In the genomic region with DNA sequence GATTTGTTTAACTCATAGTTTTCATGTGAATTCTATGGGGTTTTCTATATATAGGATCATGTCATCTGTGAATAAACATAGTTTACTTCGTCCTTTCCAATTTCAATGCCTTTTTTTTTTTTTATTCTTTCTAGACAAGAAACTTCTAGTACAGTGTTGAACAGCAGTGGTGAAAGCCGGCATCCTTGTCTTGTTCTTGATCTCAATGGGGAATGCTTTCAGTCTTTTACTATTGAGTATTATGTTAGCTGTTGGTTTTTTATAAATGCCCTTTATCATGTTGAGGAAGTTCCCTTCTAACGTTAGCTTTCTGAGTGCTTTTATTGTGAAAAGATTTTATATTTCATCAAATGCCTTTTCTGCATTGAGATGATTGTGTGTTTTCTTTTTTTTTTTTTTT, we compare ENCODE assay signal across 25 cellular contexts.
A peak's percentile ranks its signal among the peaks of the same experiment; 100 is the strongest.
DNase-seq lines count a peak whose midpoint lies in the region; ATAC-seq, FAIRE-seq and TF ChIP-seq lines count a peak whose summit lies in the region.
"Had no signal": no experiment of that assay in that cellular context is flagged by ENCODE, and none has a peak within 500 bp of the region (broad histone marks: within the 10 kb centered on the region; RNA-seq: fewer than 3 reads in every experiment).

No MANE protein-coding gene starts in this region.

- H3K4me1 Mint-ChIP-seq in CD4-positive, alpha-beta T cell (ENCODE audit: low read depth), result peaks cover 37% of the 10 kb centered on the region
- H3K4me1 Mint-ChIP-seq in astrocyte (ENCODE audit: low read depth, unreplicated experiment) (peaks cover 33% of the 10 kb centered on the region), neural progenitor cell (peaks cover 18% of the 10 kb centered on the region)

- no peak overlapping the region for H2AFZ ChIP-seq in astrocyte (ENCODE audit: low read depth, low read length)
- no peak overlapping the region for H2AFZ ChIP-seq in neural progenitor cell (replicated peaks)

- FAIRE-seq in astrocyte (lab: Jason Lieb, UNC), result no peak

- CTCF ChIA-PET in CD4-positive, alpha-beta T cell (lab: Charles Lee), result interaction anchor here (0.6 to 0.7 kb wide), 2 partner anchors 80 to 101 kb away, joined by 3 read pairs; no protein-coding TSS in a partner anchor
- CTCF ChIA-PET in HEK293 (lab: Yijun Ruan, JAX), result interaction anchor here (0.6 to 1.0 kb wide), 3 partner anchors 181 to 428 kb away, joined by 3 to 5 read pairs (median 3); no protein-coding TSS in a partner anchor

- H3K4me2 ChIP-seq in astrocyte (ENCODE audit: low read length) (no peak overlapping the region), neural progenitor cell (no peak overlapping the region)

- H3K27me3 Mint-ChIP-seq in CD4-positive, alpha-beta T cell, result no peaks in the 10 kb centered on the region
- H3K27me3 Mint-ChIP-seq in astrocyte (ENCODE audit: low read depth, unreplicated experiment), result no peaks in the 10 kb centered on the region
- H3K27me3 Mint-ChIP-seq in neural progenitor cell (ENCODE audit: insufficient read depth, low read depth), result no peaks in the 10 kb centered on the region

- no peak for ATAC-seq in CD4-positive, alpha-beta T cell (ENCODE audit: poor library complexity)
- no peak for ATAC-seq in Right ventricle myocardium superior (ENCODE audit: poor library complexity)

- intact Hi-C loops in CD4-positive, alpha-beta T cell (cut with DNase I, micrococcal nuclease), result loop anchor here (5.0 to 10.0 kb wide), 4 partner anchors 178 to 650 kb away; no protein-coding TSS in a partner anchor
- intact Hi-C loops in prostate gland (cut with DNase I) (loop anchor here (10.0 kb wide), 1 partner anchor 60 kb away; no protein-coding TSS in a partner anchor), Right ventricle myocardium superior (cut with DNase I) (no loop called here)

- H3K4me3 ChIP-seq in HEK293 (ENCODE audit: low read depth, low read length) (no peak overlapping the region), astrocyte (ENCODE audit: insufficient read depth, low read depth, low read length) (no peak overlapping the region), neural progenitor cell (no peak overlapping the region), prostate gland (no peak overlapping the region)
- H3K4me3 ChIP-seq: Peyer's patch, SK-N-MC had no signal

- H3K36me3 ChIP-seq in HEK293 (ENCODE audit: control insufficient read depth in 2 of 2, insufficient read depth in 1 of 2, low read length in 2 of 2) (no peaks in the 10 kb centered on the region), astrocyte (ENCODE audit: insufficient read depth, low read length) (no peaks in the 10 kb centered on the region), neural progenitor cell (no peaks in the 10 kb centered on the region), prostate gland (no peaks in the 10 kb centered on the region)
- H3K36me3 ChIP-seq: BE2C, Peyer's patch had no signal

- H3K27me3 ChIP-seq in CD4-positive, alpha-beta T cell (ENCODE audit: control insufficient read depth, insufficient read depth, low read length), result no peaks in the 10 kb centered on the region
- no peaks in the 10 kb centered on the region for H3K27me3 ChIP-seq in astrocyte (ENCODE audit: insufficient read depth, low read length)
- H3K27me3 ChIP-seq in neural progenitor cell, result no peaks in the 10 kb centered on the region
- no peaks in the 10 kb centered on the region for H3K27me3 ChIP-seq in prostate gland (replicated peaks; ENCODE audit: insufficient read depth)
- H3K27me3 ChIP-seq: BE2C, Peyer's patch had no signal

- TF ChIP-seq CTCF in CD4-positive, alpha-beta T cell (IDR thresholded peaks at IDR 0.05), result no peak
- no peak for TF ChIP-seq CTCF in HEK293 (tag by site-specific recombination; IDR thresholded peaks at IDR 0.05)
- no peak for TF ChIP-seq CTCF in astrocyte (IDR thresholded peaks at IDR 0.05; ENCODE audit: insufficient read depth, low read depth, low read length)
- no peak for TF ChIP-seq CTCF in neural progenitor cell (IDR thresholded peaks at IDR 0.05)
- TF ChIP-seq CTCF in prostate gland (IDR thresholded peaks at IDR 0.05), result no peak

- peak overlapping the region; percentile 27 for H3K27ac Mint-ChIP-seq in CD4-positive, alpha-beta T cell
- H3K27ac Mint-ChIP-seq in astrocyte (ENCODE audit: unreplicated experiment) (peak overlapping the region; percentile 77), neural progenitor cell (no peak overlapping the region)
- H3K27ac Mint-ChIP-seq: CD14-positive monocyte had no signal

- no peaks in the 10 kb centered on the region for H3K9me3 Mint-ChIP-seq in CD4-positive, alpha-beta T cell
- H3K9me3 Mint-ChIP-seq in astrocyte (ENCODE audit: unreplicated experiment) (no peaks in the 10 kb centered on the region), neural progenitor cell (no peaks in the 10 kb centered on the region)
- H3K9me3 Mint-ChIP-seq: CD14-positive monocyte, H9 had no signal

- no peak overlapping the region for H3K4me3 Mint-ChIP-seq in CD4-positive, alpha-beta T cell
- H3K4me3 Mint-ChIP-seq in astrocyte (ENCODE audit: unreplicated experiment), result no peak overlapping the region
- H3K4me3 Mint-ChIP-seq in neural progenitor cell, result no peak overlapping the region
- H3K4me3 Mint-ChIP-seq: CD14-positive monocyte had no signal

- H3K27ac ChIP-seq in CD4-positive, alpha-beta T cell (ENCODE audit: low read depth, low read length), result no peak overlapping the region
- H3K27ac ChIP-seq in HEK293 (ENCODE audit: extremely low read depth, low read depth, low read length), result no peak overlapping the region
- H3K27ac ChIP-seq in astrocyte (ENCODE audit: low read depth, low read length), result no peak overlapping the region
- H3K27ac ChIP-seq in neural progenitor cell, result peak overlapping the region; percentile 19
- H3K27ac ChIP-seq in prostate gland, result no peak overlapping the region
- H3K27ac ChIP-seq: HL-60, Peyer's patch, SK-N-MC had no signal

- peaks cover 5% of the 10 kb centered on the region; the same call in 1 of the 2 replicates for H3K4me1 ChIP-seq in HEK293 (ENCODE audit: control insufficient read depth, insufficient read depth, low read length)
- no peaks in the 10 kb centered on the region for H3K4me1 ChIP-seq in astrocyte (ENCODE audit: insufficient read depth, low read length)
- H3K4me1 ChIP-seq in neural progenitor cell, result peaks cover 9% of the 10 kb centered on the region
- H3K4me1 ChIP-seq in prostate gland (replicated peaks), result no peaks in the 10 kb centered on the region
- H3K4me1 ChIP-seq: BE2C had no signal

- peaks cover 69% of the 10 kb centered on the region for H3K79me2 ChIP-seq in astrocyte (ENCODE audit: insufficient read depth, low read length)
- peaks cover 71% of the 10 kb centered on the region for H3K79me2 ChIP-seq in neural progenitor cell (ENCODE audit: low read depth)

- TF ChIP-seq POLR2A in prostate gland (IDR thresholded peaks at IDR 0.05), result no peak

- H3K9ac ChIP-seq in astrocyte (ENCODE audit: low read length) (no peak overlapping the region), neural progenitor cell (no peak overlapping the region)

- H3K9me3 ChIP-seq in CD4-positive, alpha-beta T cell (ENCODE audit: control insufficient read depth, low read length), result no peaks in the 10 kb centered on the region
- H3K9me3 ChIP-seq in HEK293 (ENCODE audit: control insufficient read depth, insufficient read depth, low read depth, low read length) (no peaks in the 10 kb centered on the region), astrocyte (ENCODE audit: insufficient read depth, low read depth, low read length) (no peaks in the 10 kb centered on the region), neural progenitor cell (ENCODE audit: low read depth) (no peaks in the 10 kb centered on the region), prostate gland (no peaks in the 10 kb centered on the region)
- H3K9me3 ChIP-seq: BE2C, Peyer's patch had no signal

- POLR2A ChIA-PET in CD4-positive, alpha-beta T cell (lab: Charles Lee), result interaction anchor here (0.7 kb wide), 1 partner anchor 48 kb away, joined by 4 read pairs; no protein-coding TSS in a partner anchor
- POLR2A ChIA-PET in HEK293 (lab: Yijun Ruan, JAX), result no interaction called here

- no peak for DNase-seq in CD4-positive, alpha-beta T cell
- DNase-seq in astrocyte (ENCODE audit: low read depth) (no peak), neural progenitor cell (ENCODE audit: low spot score) (no peak), prostate gland (ENCODE audit: low spot score) (no peak), Right ventricle myocardium superior (no peak), activated gamma-delta T cell treated with Interleukin-2 at 50 U/mL for 16 hours (no peak)
- no peak for DNase-seq in activated T-cell treated with anti-CD3 and anti-CD28 coated beads, Interleukin-2, amount 50 U/mL, for 48 hours
- DNase-seq: 8988T, ACHN, BE2C, Calu3, DMS79 treated with DMSO at 0.1 percent for 48 hours, H9, NCI-H1092, NCI-H1417 treated with DMSO at 0.1 percent for 48 hours, NCI-H1694 treated with DMSO at 0.1 percent for 48 hours, NCI-H2081, NCI-H2227 treated with DMSO at 0.1 percent for 48 hours, NCI-H69, Peyer's patch, SIG-M5 had no signal

- peaks cover under 1% of the 10 kb centered on the region for H3K36me3 Mint-ChIP-seq in CD4-positive, alpha-beta T cell (ENCODE audit: low read depth)
- H3K36me3 Mint-ChIP-seq in astrocyte (ENCODE audit: low read depth, unreplicated experiment), result no peaks in the 10 kb centered on the region
- no peaks in the 10 kb centered on the region for H3K36me3 Mint-ChIP-seq in neural progenitor cell

- WGBS in prostate gland, result 58% methylated on average over 3 of the region's 3 CpGs

- H3F3A ChIP-seq in neural progenitor cell (ENCODE audit: low read depth), result no peaks in the 10 kb centered on the region

- H4K20me1 ChIP-seq in astrocyte (ENCODE audit: insufficient read depth, low read length), result peaks cover 70% of the 10 kb centered on the region
- peaks cover 55% of the 10 kb centered on the region for H4K20me1 ChIP-seq in neural progenitor cell (ENCODE audit: low read depth)

TF ChIP-seq in HEK293, 187 proteins besides CTCF, POLR2A, EP300 and RAD21:
- TF ChIP-seq SALL2 (tag by site-specific recombination; IDR thresholded peaks at IDR 0.05; ENCODE audit: borderline replicate concordance) (no peak), MYNN (tag by site-specific recombination; IDR thresholded peaks at IDR 0.05; ENCODE audit: borderline replicate concordance) (peak; percentile 70; the same call in 1 of the 2 replicates)
TF ChIP-seq in HEK293: peak in this region for 1.
